25 cellular contexts compared by ENCODE assay signal in the genomic region with DNA sequence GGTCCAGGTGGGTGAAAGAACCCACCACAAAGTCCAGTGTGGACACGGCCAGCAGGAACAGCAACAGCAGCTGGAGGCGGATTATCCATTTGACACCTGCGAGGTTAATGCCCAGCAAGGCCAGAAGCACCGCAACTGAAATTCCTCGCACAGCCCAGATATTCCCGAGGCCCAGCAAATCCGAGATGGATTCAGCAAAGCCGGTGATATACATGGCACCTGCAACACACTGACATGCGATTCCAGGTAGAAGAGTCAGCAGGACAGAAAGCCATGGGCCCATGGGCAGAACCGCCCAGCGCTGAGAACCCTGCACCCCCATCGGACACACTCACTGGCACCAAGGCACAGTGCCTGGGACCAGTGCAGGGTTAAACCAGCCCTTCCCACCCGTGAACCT. TPM values are rescaled to one million over a fixed set of nuclear protein-coding genes. Genes with fewer than 3 reads are reported as not detected.
"Had no signal": no experiment of that assay in that cellular context is flagged by ENCODE, and none has a peak within 500 bp of the region (broad histone marks: within the 10 kb centered on the region; RNA-seq: fewer than 3 reads in every experiment).

No MANE protein-coding gene starts in this region.

- DNase-seq: naive thymus-derived CD8-positive, alpha-beta T cell; nephron progenitor cell; occipital lobe; ovary; psoas muscle; right cardiac atrium; right lobe of liver; sigmoid colon; small intestine; stimulated activated CD4-positive, alpha-beta T cell treated with anti-CD3 and anti-CD28 coated beads, Interleukin-15, amount 100 ng/mL, for 24 hours; stimulated activated CD4-positive, alpha-beta T cell treated with anti-CD3 and anti-CD28 coated beads, Interleukin-2, amount 100 ng/mL, for 24 hours; stimulated activated CD4-positive, alpha-beta T cell treated with anti-CD3 and anti-CD28 coated beads, Interleukin-2, amount 100 ng/mL, for 48 hours; stimulated activated CD4-positive, alpha-beta T cell treated with anti-CD3 and anti-CD28 coated beads, Interleukin-4, amount 100 ng/mL, for 24 hours; stimulated activated naive B cell treated with anti-CD40 and anti-IgM and Interleukin-4, amounts not matched to agents 10 μg/mL and 1 μg/mL and 100 μg/mL, for 72 hours; stimulated activated naive CD4-positive, alpha-beta T cell treated with Interleukin-2 at 50 U/mL for 16 hours; substantia nigra; testis; tibial artery; transverse colon; upper lobe of right lung had no signal

- H3K27me3 ChIP-seq: ovary, right lobe of liver, sigmoid colon, suprapubic skin, testis, tibial artery, transverse colon, upper lobe of right lung, vagina had no signal

- H3K9me3 ChIP-seq: ovary, psoas muscle, right lobe of liver, sigmoid colon, suprapubic skin, testis, transverse colon, upper lobe of right lung, vagina had no signal

- H3K4me1 ChIP-seq: psoas muscle, right lobe of liver, sigmoid colon, suprapubic skin, testis, tibial artery, transverse colon, upper lobe of right lung, vagina had no signal

- H3K27ac ChIP-seq: ovary, parathyroid adenoma, psoas muscle, right lobe of liver, sigmoid colon, suprapubic skin, testis, tibial artery, transverse colon, upper lobe of right lung, vagina had no signal

- H3K36me3 ChIP-seq: ovary, right lobe of liver, sigmoid colon, suprapubic skin, tibial artery, transverse colon, upper lobe of right lung, vagina had no signal

- ATAC-seq: naive thymus-derived CD8-positive, alpha-beta T cell; natural killer cell treated with Interleukin-12 subunit alpha and Interleukin-12 subunit beta and Interleukin-15 and Interleukin-18, amount 100 ng/mL, for 72 hours; psoas muscle; right cardiac atrium; right lobe of liver; stimulated activated effector memory CD8-positive, alpha-beta T cell treated with anti-CD3 and anti-CD28 coated beads, Interleukin-12 subunit alpha, Interleukin-12 subunit beta, amount 100 ng/mL, for 72 hours; stimulated activated naive B cell treated with anti-CD40 and anti-IgM and Interleukin-4, amounts not matched to agents 10 μg/mL and 1 μg/mL and 100 μg/mL, for 72 hours; upper lobe of right lung had no signal

- H3K4me3 ChIP-seq: ovary, psoas muscle, right lobe of liver, sigmoid colon, suprapubic skin, testis, tibial artery, transverse colon, upper lobe of right lung, vagina had no signal

RNA-seq across cellular contexts. Expression of gene SLC12A8, which starts 34.8 kb away (rescaled TPM):
- polyA plus RNA-seq: naive thymus-derived CD8-positive, alpha-beta T cell had no signal
